Comparison of ENCODE assay signal across 17 cellular contexts in the genomic region with DNA sequence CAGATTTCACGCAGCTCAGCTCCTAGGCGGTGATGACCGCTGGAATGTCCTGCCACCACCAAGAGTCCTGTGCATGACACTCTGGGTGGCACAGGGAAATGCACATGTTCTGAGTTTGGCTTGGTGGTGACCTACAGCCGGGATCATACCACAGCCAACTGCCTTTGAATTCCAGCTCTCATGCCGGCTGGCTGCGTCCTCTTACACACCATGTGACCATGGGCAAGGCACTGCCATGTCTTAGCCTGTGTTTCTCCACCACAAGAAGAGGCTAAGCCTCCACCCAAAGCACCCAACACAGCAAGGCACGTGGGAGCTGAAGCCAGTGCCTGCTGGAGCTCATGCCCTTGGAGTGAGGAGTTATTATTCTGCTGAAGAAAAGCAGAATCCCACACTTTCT.
DNase-seq lines count a peak whose midpoint lies in the region; ATAC-seq and TF ChIP-seq lines count a peak whose summit lies in the region.
"Had no signal": no experiment of that assay in that cellular context is flagged by ENCODE, and none has a peak within 500 bp of the region (broad histone marks: within the 10 kb centered on the region; RNA-seq: fewer than 3 reads in every experiment).

No MANE protein-coding gene starts in this region.

- H3K4me1 ChIP-seq in lower lobe of right lung: no peaks in the 10 kb centered on the region
- no peaks in the 10 kb centered on the region for H3K4me1 ChIP-seq in psoas muscle

- H3K27me3 ChIP-seq in lower lobe of right lung (ENCODE audit: low read depth) (peaks cover 20% of the 10 kb centered on the region), psoas muscle (ENCODE audit: insufficient read depth in 3 of 3, low read length in 2 of 3) (peaks cover 0 to 15% (median 0%) of the 10 kb centered on the region in 3 donors)

- 48 to 59% (median 48%) methylated on average over 7 of the region's 7 CpGs for WGBS in psoas muscle, 3 donors

- ATAC-seq in lower lobe of right lung (no peak), psoas muscle (peak in 3 of 4 donors; percentile 22 to 47 (median 39)), GM19328 (IDR thresholded peaks at IDR 0.05; ENCODE audit: unreplicated experiment) (no peak)
- ATAC-seq: HepG2 had no signal

- H3K27ac ChIP-seq in lower lobe of right lung: no peak overlapping the region
- no peak overlapping the region for H3K27ac ChIP-seq in psoas muscle

- H3K36me3 ChIP-seq in lower lobe of right lung: no peaks in the 10 kb centered on the region
- H3K36me3 ChIP-seq in psoas muscle (ENCODE audit: insufficient read depth in 1 of 2, low read depth in 1 of 2): no peaks in the 10 kb centered on the region

- TF ChIP-seq CTCF in lower lobe of right lung (IDR thresholded peaks at IDR 0.05): no peak
- no peak for TF ChIP-seq CTCF in psoas muscle (IDR thresholded peaks at IDR 0.05)

- DNase-seq in activated T-cell treated with anti-CD3 and anti-CD28 coated beads, Interleukin-2, amount 50 U/mL, for 1 hour: peak; percentile 4
- DNase-seq in activated T-cell treated with anti-CD3 and anti-CD28 coated beads for 4 hours: no peak
- DNase-seq in lower lobe of right lung: peak; percentile 38
- DNase-seq in psoas muscle: no peak
- no peak for DNase-seq in iPS-NIHi7 (ENCODE audit: extremely low spot score)
- no peak for DNase-seq in DMS53 treated with DMSO at 0.1 percent for 48 hours (lab: John Stamatoyannopoulos, UW; ENCODE audit: unreplicated experiment)
- no peak for DNase-seq in T1000 (lab: John Stamatoyannopoulos, UW)
- DNase-seq: 8988T; CD4-positive, CD25-positive, alpha-beta regulatory T cell; CD8-positive, alpha-beta memory T cell; COR-L47; DMS 273 treated with DMSO at 0.1 percent for 48 hours; DMS53; GOT3; H9 had no signal

- H3K9me3 ChIP-seq in lower lobe of right lung: no peaks in the 10 kb centered on the region
- H3K9me3 ChIP-seq in psoas muscle: no peaks in the 10 kb centered on the region

- intact Hi-C loops in lower lobe of right lung (cut with DNase I): no loop called here
- intact Hi-C loops in psoas muscle (cut with DNase I): no loop called here

- H3K4me3 ChIP-seq in lower lobe of right lung: no peak overlapping the region
- H3K4me3 ChIP-seq in psoas muscle: no peak overlapping the region

Comparison
In these comparisons a context has a peak if more than half of its experiments do, and no peak if none do; other contexts are left out.
1. DNase-seq: peak in activated T-cell treated with anti-CD3 and anti-CD28 coated beads, Interleukin-2, amount 50 U/mL, for 1 hour (single experiment) and lower lobe of right lung (single experiment); none in activated T-cell treated with anti-CD3 and anti-CD28 coated beads for 4 hours (single experiment), psoas muscle (0 of 2), iPS-NIHi7 (single experiment), DMS53 treated with DMSO at 0.1 percent for 48 hours (single experiment) and T1000 (single experiment).
2. ATAC-seq: peak in psoas muscle (3 of 4); none in lower lobe of right lung (0 of 2) and GM19328 (single experiment).